In the genomic region with DNA sequence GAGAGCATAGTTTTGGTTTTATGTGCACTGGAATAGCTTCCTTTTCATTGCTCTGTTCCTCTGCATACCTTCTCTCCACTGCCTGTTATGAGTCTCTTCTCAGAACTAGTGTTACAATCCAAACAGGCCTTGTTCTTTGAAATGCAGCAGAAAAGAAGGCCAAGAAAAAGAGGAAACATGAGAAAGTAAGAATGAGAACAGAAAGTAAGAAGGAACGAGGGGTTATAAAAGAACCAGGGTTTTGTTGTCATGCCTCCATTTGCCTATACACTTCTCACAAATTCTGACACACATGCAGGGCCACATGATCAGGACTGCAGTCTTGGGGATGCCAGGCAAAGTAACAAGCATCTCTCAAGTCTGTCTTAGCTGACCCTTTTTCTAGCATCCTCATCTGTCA, we compare ENCODE assay signal across 9 cellular contexts.
DNase-seq lines count a peak whose midpoint lies in the region; ATAC-seq and TF ChIP-seq lines count a peak whose summit lies in the region.
"Had no signal": no experiment of that assay in that cellular context is flagged by ENCODE, and none has a peak within 500 bp of the region (broad histone marks: within the 10 kb centered on the region; RNA-seq: fewer than 3 reads in every experiment).

No MANE protein-coding gene starts in this region.

- no peak overlapping the region for H3K56ac ChIP-seq in H9 (ENCODE audit: insufficient read length, low read depth, low read length)

- H2BK20ac ChIP-seq in H9 (ENCODE audit: low read depth, low read length, poor library complexity, severe bottlenecking): no peak overlapping the region

- no peak overlapping the region for H3K14ac ChIP-seq in H9 (ENCODE audit: insufficient read depth, low read length)

- H4K20me1 ChIP-seq in H9 (ENCODE audit: control insufficient read depth, insufficient read depth, insufficient read length) (no peaks in the 10 kb centered on the region), MM.1S (ENCODE audit: insufficient read depth, low read length) (no peaks in the 10 kb centered on the region), GM23248 (ENCODE audit: insufficient read depth) (no peaks in the 10 kb centered on the region)

- peak; percentile 87 for ATAC-seq in GM18867 (IDR thresholded peaks at IDR 0.05; ENCODE audit: unreplicated experiment)
- ATAC-seq in activated CD8-positive, alpha-beta T cell treated with anti-CD3 and anti-CD28 coated beads, Interleukin-2, amount 10 ng/mL, durations not matched to agents 7 days and 5 days: no peak

- H3K79me2 ChIP-seq in H9 (ENCODE audit: insufficient read depth, low read length): no peaks in the 10 kb centered on the region
- no peaks in the 10 kb centered on the region for H3K79me2 ChIP-seq in MM.1S (ENCODE audit: low read length)
- no peaks in the 10 kb centered on the region for H3K79me2 ChIP-seq in GM23248 (ENCODE audit: insufficient read depth)

- H4K91ac ChIP-seq in H9 (ENCODE audit: insufficient read length, low read depth, low read length): no peak overlapping the region

- H2AFZ ChIP-seq in H9 (ENCODE audit: low read length): no peak overlapping the region
- peak overlapping the region; percentile 17; the same call in 1 of the 2 replicates for H2AFZ ChIP-seq in MM.1S (ENCODE audit: low read length)
- H2AFZ ChIP-seq in GM23248: no peak overlapping the region

- H3K36me3 Mint-ChIP-seq in H9 (ENCODE audit: insufficient read depth in 1 of 3, low read depth in 3 of 3) (no peaks in the 10 kb centered on the region; a peak in 1 of 7 replicates), nephron progenitor cell (ENCODE audit: low read depth) (no peaks in the 10 kb centered on the region)
- H3K36me3 Mint-ChIP-seq in activated CD8-positive, alpha-beta T cell treated with anti-CD3 and anti-CD28 coated beads, Interleukin-2, amount 10 ng/mL, durations not matched to agents 7 days and 5 days (ENCODE audit: low read depth): no peaks in the 10 kb centered on the region

- no peak overlapping the region for H3K23ac ChIP-seq in H9 (ENCODE audit: insufficient read length, low read depth, low read length)

- H2AK5ac ChIP-seq in H9 (ENCODE audit: insufficient read length, low read length): no peak overlapping the region

- no peaks in the 10 kb centered on the region; the same call in 1 of the 2 replicates for H3K4me1 ChIP-seq in H9 (ENCODE audit: insufficient read depth, low read length)
- 0 out of 2 replicates have a peak, but pooled peaks cover 3% of the 10 kb centered on the region for H3K4me1 ChIP-seq in MM.1S (ENCODE audit: low read length)
- peaks cover 0 to 10% (median 0%) of the 10 kb centered on the region in 6 donors for H3K4me1 ChIP-seq in spleen
- no peaks in the 10 kb centered on the region for H3K4me1 ChIP-seq in GM23248 (ENCODE audit: insufficient read depth)

- H3K27ac ChIP-seq in H9 (ENCODE audit: insufficient read length, low read depth, low read length): peak overlapping the region; percentile 37
- H3K27ac ChIP-seq in MM.1S (ENCODE audit: low read length): no peak overlapping the region
- peak overlapping the region in 4 of 8 donors; percentile 0 to 37 (median 22) for H3K27ac ChIP-seq in spleen
- H3K27ac ChIP-seq in GM23248: no peak overlapping the region
- H3K27ac ChIP-seq: KMS-11 had no signal

- H2BK12ac ChIP-seq in H9 (ENCODE audit: insufficient read length, low read depth, low read length): no peak overlapping the region

- H3T11ph ChIP-seq in H9 (ENCODE audit: low read length): no peak overlapping the region

- H3K27me3 ChIP-seq in H9 (ENCODE audit: insufficient read depth, low read length): no peaks in the 10 kb centered on the region
- H3K27me3 ChIP-seq in MM.1S (replicated peaks; ENCODE audit: insufficient read depth, low read length): no peaks in the 10 kb centered on the region
- H3K27me3 ChIP-seq in spleen (replicated peaks in 1 of 7): no peaks in the 10 kb centered on the region
- no peaks in the 10 kb centered on the region for H3K27me3 ChIP-seq in GM23248 (replicated peaks; ENCODE audit: insufficient read depth)

- H3K9me2 ChIP-seq in MM.1S (replicated peaks; ENCODE audit: insufficient read depth, low read length) (no peaks in the 10 kb centered on the region; the same call in 1 of the 2 replicates), GM23248 (ENCODE audit: insufficient read depth) (no peaks in the 10 kb centered on the region)

- no peak for TF ChIP-seq POLR2A in spleen (IDR thresholded peaks at IDR 0.05)

- no peaks in the 10 kb centered on the region for H3K9me3 Mint-ChIP-seq in H9
- no peaks in the 10 kb centered on the region for H3K9me3 Mint-ChIP-seq in nephron progenitor cell
- H3K9me3 Mint-ChIP-seq in activated CD8-positive, alpha-beta T cell treated with anti-CD3 and anti-CD28 coated beads, Interleukin-2, amount 10 ng/mL, durations not matched to agents 7 days and 5 days (ENCODE audit: insufficient read depth): no peaks in the 10 kb centered on the region

- H3K4me1 Mint-ChIP-seq in H9 (peaks cover 10% of the 10 kb centered on the region in 2 experiments), nephron progenitor cell (peaks cover 24% of the 10 kb centered on the region)
- H3K4me1 Mint-ChIP-seq in activated CD8-positive, alpha-beta T cell treated with anti-CD3 and anti-CD28 coated beads, Interleukin-2, amount 10 ng/mL, durations not matched to agents 7 days and 5 days (ENCODE audit: low read depth): no peaks in the 10 kb centered on the region

- H2BK120ac ChIP-seq in H9 (ENCODE audit: low read depth, low read length, poor library complexity, severe bottlenecking): no peak overlapping the region

- H2BK5ac ChIP-seq in H9 (ENCODE audit: insufficient read length, low read length): no peak overlapping the region

- H3K18ac ChIP-seq in H9 (ENCODE audit: insufficient read length, low read depth, low read length): no peak overlapping the region

- H2BK15ac ChIP-seq in H9 (ENCODE audit: low read depth, low read length): no peak overlapping the region

- H3K4me3 Mint-ChIP-seq in H9: no peak overlapping the region
- H3K4me3 Mint-ChIP-seq in nephron progenitor cell: no peak overlapping the region
- no peak overlapping the region for H3K4me3 Mint-ChIP-seq in activated CD8-positive, alpha-beta T cell treated with anti-CD3 and anti-CD28 coated beads, Interleukin-2, amount 10 ng/mL, durations not matched to agents 7 days and 5 days

- no peak overlapping the region for H3K4me3 ChIP-seq in MM.1S (ENCODE audit: low read length)
- no peak overlapping the region for H3K4me3 ChIP-seq in spleen
- H3K4me3 ChIP-seq in GM23248: no peak overlapping the region

- H3K27ac Mint-ChIP-seq in H9: peak overlapping the region in 1 of 3 experiments; percentile 61; a peak in 2 of 7 replicates
- H3K27ac Mint-ChIP-seq in nephron progenitor cell: peak overlapping the region; percentile 76
- no peak overlapping the region for H3K27ac Mint-ChIP-seq in activated CD8-positive, alpha-beta T cell treated with anti-CD3 and anti-CD28 coated beads, Interleukin-2, amount 10 ng/mL, durations not matched to agents 7 days and 5 days

- WGBS in H9 (ENCODE audit: extremely low coverage, insufficient read length, low lambda C conversion rate): no CpG with 5 or more reads among the region's 1 CpG
- 13 to 33% (median 21%) methylated on average over 1 of the region's 1 CpG for WGBS in spleen, 5 donors
- 0 to 3% methylated on average over 1 of the region's 1 CpG for WGBS in GM23248 (ENCODE audit: low coverage in 1 of 2, low lambda C conversion rate in 2 of 2, missing lambda C conversion rate in 2 of 2), 2 experiments

- no peak overlapping the region for H3K9ac ChIP-seq in H9 (ENCODE audit: extremely low read depth, insufficient read length, low read length)
- H3K9ac ChIP-seq in MM.1S (ENCODE audit: low read length): no peak overlapping the region
- no peak overlapping the region for H3K9ac ChIP-seq in GM23248
- H3K9ac ChIP-seq: KMS-11 had no signal

- H3K9me3 ChIP-seq in H9 (ENCODE audit: control insufficient read depth, low read depth, low read length) (no peaks in the 10 kb centered on the region), MM.1S (replicated peaks; ENCODE audit: insufficient read depth, low read length) (no peaks in the 10 kb centered on the region), spleen (no peaks in the 10 kb centered on the region), GM23248 (ENCODE audit: low read depth) (no peaks in the 10 kb centered on the region)

- DNase-seq in H9: no peak
- no peak for DNase-seq in MM.1S
- DNase-seq in nephron progenitor cell: no peak
- DNase-seq in spleen: no peak
- no peak for DNase-seq in GM23248
- DNase-seq in stimulated activated CD4-positive, alpha-beta T cell treated with anti-CD3 and anti-CD28 coated beads, Interleukin-2, amount 100 ng/mL, for 24 hours: no peak
- DNase-seq in activated CD8-positive, alpha-beta T cell treated with anti-CD3 and anti-CD28 coated beads, Interleukin-2, amount 10 ng/mL, durations not matched to agents 7 days and 5 days: no peak

- H3K79me1 ChIP-seq in H9 (ENCODE audit: insufficient read depth, low read depth, low read length, poor library complexity, severe bottlenecking): no peaks in the 10 kb centered on the region

- H3K36me3 ChIP-seq in MM.1S (replicated peaks; ENCODE audit: insufficient read depth, low read length): no peaks in the 10 kb centered on the region
- no peaks in the 10 kb centered on the region for H3K36me3 ChIP-seq in spleen
- H3K36me3 ChIP-seq in GM23248 (ENCODE audit: low read depth): no peaks in the 10 kb centered on the region

- CTCF ChIA-PET in activated CD8-positive, alpha-beta T cell treated with anti-CD3 and anti-CD28 coated beads, Interleukin-2, amount 10 ng/mL, durations not matched to agents 7 days and 5 days (lab: Charles Lee): no interaction called here

- POLR2A ChIA-PET in activated CD8-positive, alpha-beta T cell treated with anti-CD3 and anti-CD28 coated beads, Interleukin-2, amount 10 ng/mL, durations not matched to agents 7 days and 5 days (lab: Charles Lee): no interaction called here

- no peaks in the 10 kb centered on the region for H3K23me2 ChIP-seq in H9 (ENCODE audit: insufficient read length, low read depth, low read length, poor library complexity, severe bottlenecking)

- H3K4me2 ChIP-seq in H9 (ENCODE audit: insufficient read depth, insufficient read length, low read length) (no peak overlapping the region), MM.1S (ENCODE audit: low read depth, low read length) (0 out of 2 replicates have a peak overlapping the region, but pooled peaks have one; percentile 8), GM23248 (ENCODE audit: unreplicated experiment) (no peak overlapping the region)
- H3K4me2 ChIP-seq: KMS-11 had no signal

- H3K4ac ChIP-seq in H9 (ENCODE audit: low read depth, low read length): no peak overlapping the region

- in situ Hi-C loops in GM23248 (cut with MboI): no loop called here

- no peaks in the 10 kb centered on the region for H3K27me3 Mint-ChIP-seq in H9 (ENCODE audit: low read depth)
- peaks cover 2% of the 10 kb centered on the region for H3K27me3 Mint-ChIP-seq in nephron progenitor cell (ENCODE audit: low read depth, poor library complexity)
- H3K27me3 Mint-ChIP-seq in activated CD8-positive, alpha-beta T cell treated with anti-CD3 and anti-CD28 coated beads, Interleukin-2, amount 10 ng/mL, durations not matched to agents 7 days and 5 days (ENCODE audit: low read depth): no peaks in the 10 kb centered on the region

- H3F3A ChIP-seq in MM.1S (ENCODE audit: insufficient read depth, low read length) (no peaks in the 10 kb centered on the region), GM23248 (ENCODE audit: insufficient read depth) (no peaks in the 10 kb centered on the region)

- TF ChIP-seq CTCF in H9 (conservative IDR thresholded peaks at IDR 0.05): no peak
- TF ChIP-seq CTCF in MM.1S (IDR thresholded peaks at IDR 0.05; ENCODE audit: low read length): no peak
- no peak for TF ChIP-seq CTCF in nephron progenitor cell (IDR thresholded peaks at IDR 0.05)
- no peak for TF ChIP-seq CTCF in spleen (IDR thresholded peaks at IDR 0.05 in 8 of 11, conservative IDR thresholded peaks at IDR 0.05 in 3 of 11)

- no peak overlapping the region for H4K5ac ChIP-seq in H9 (ENCODE audit: insufficient read length, low read depth, low read length)

- H4K8ac ChIP-seq in H9 (replicated peaks; ENCODE audit: insufficient read length, low read depth, low read length): no peak overlapping the region

- intact Hi-C loops in spleen (cut with DNase I; ENCODE audit: low total_unique reads): no loop called here
